In genomic region chr13:87677334-87678234, GRCh38 we compare ENCODE assay signal across 9 cellular contexts. TPM values are rescaled to one million over a fixed set of nuclear protein-coding genes. Genes with fewer than 3 reads are reported as not detected.
DNase-seq lines count a peak whose midpoint lies in the region; ATAC-seq lines count a peak whose summit lies in the region.
"Had no signal": no experiment of that assay in that cellular context is flagged by ENCODE, and none has a peak within 500 bp of the region (broad histone marks: within the 10 kb centered on the region; RNA-seq: fewer than 3 reads in every experiment).

No MANE protein-coding gene starts in this region.

- peaks cover 21% of the 10 kb centered on the region for H3K27me3 ChIP-seq in effector memory CD4-positive, alpha-beta T cell (replicated peaks; ENCODE audit: control insufficient read depth, insufficient read depth, low read length, poor library complexity, severe bottlenecking)
- H3K27me3 ChIP-seq: BLaER1 had no signal

- H3K9me3 Mint-ChIP-seq in naive thymus-derived CD8-positive, alpha-beta T cell = peaks cover 0 to 23% (median 0%) of the 10 kb centered on the region in 9 donors

- POLR2A ChIA-PET in naive thymus-derived CD8-positive, alpha-beta T cell (lab: Charles Lee) = no interaction called here

- H3K4me3 ChIP-seq in effector memory CD4-positive, alpha-beta T cell (ENCODE audit: insufficient read depth, low read depth, low read length, poor library complexity, severe bottlenecking) = peak overlapping the region; percentile 35
- H3K4me3 ChIP-seq: BLaER1 had no signal

- no peaks in the 10 kb centered on the region for H3K9me3 ChIP-seq in effector memory CD4-positive, alpha-beta T cell (ENCODE audit: control insufficient read depth, low read length)

- H3K27ac ChIP-seq in effector memory CD4-positive, alpha-beta T cell (ENCODE audit: insufficient read depth, low read length, poor library complexity, severe bottlenecking) = no peak overlapping the region
- H3K27ac ChIP-seq: BLaER1 had no signal

- H3K4me1 ChIP-seq in effector memory CD4-positive, alpha-beta T cell (ENCODE audit: control insufficient read depth, insufficient read depth, low read length, poor library complexity, severe bottlenecking) = peaks cover 4% of the 10 kb centered on the region
- H3K4me1 ChIP-seq: BLaER1 had no signal

- H3K27me3 Mint-ChIP-seq in naive thymus-derived CD8-positive, alpha-beta T cell = peaks cover 28 to 60% (median 43%) of the 10 kb centered on the region in 5 donors

- peaks cover 8 to 31% (median 29%) of the 10 kb centered on the region in 4 donors for H3K4me1 Mint-ChIP-seq in naive thymus-derived CD8-positive, alpha-beta T cell

- H3K36me3 ChIP-seq in effector memory CD4-positive, alpha-beta T cell (ENCODE audit: control insufficient read depth, insufficient read depth, low read length) = no peaks in the 10 kb centered on the region
- H3K36me3 ChIP-seq: BLaER1 had no signal

- peak overlapping the region in 1 of 10 donors; percentile 73 for H3K27ac Mint-ChIP-seq in naive thymus-derived CD8-positive, alpha-beta T cell

- peak; percentile 52 to 59 for ATAC-seq in naive thymus-derived CD8-positive, alpha-beta T cell
- no peak for ATAC-seq in GM21528 (IDR thresholded peaks at IDR 0.05; ENCODE audit: low FRiP score, unreplicated experiment)
- no peak for ATAC-seq in GM19324 (IDR thresholded peaks at IDR 0.05; ENCODE audit: low FRiP score, unreplicated experiment)

- DNase-seq in NCI-H187 (lab: John Stamatoyannopoulos, UW) = peak; percentile 52 to 75
- no peak for DNase-seq in NCI-H187 treated with DMSO at 0.1 percent for 48 hours (lab: John Stamatoyannopoulos, UW)
- peak; percentile 86 to 90 for DNase-seq in SHP77 (lab: John Stamatoyannopoulos, UW)
- peak in 1 of 3 donors; percentile 7 for DNase-seq in effector memory CD4-positive, alpha-beta T cell
- peak in 3 of 10 donors; percentile 17 to 34 (median 31) for DNase-seq in naive thymus-derived CD8-positive, alpha-beta T cell
- no peak for DNase-seq in NCI-H1436 treated with DMSO at 0.1 percent for 48 hours (lab: John Stamatoyannopoulos, UW)

- H3K36me3 Mint-ChIP-seq in naive thymus-derived CD8-positive, alpha-beta T cell = peaks cover 0 to 15% (median 7%) of the 10 kb centered on the region in 3 donors

- H3K4me3 Mint-ChIP-seq in naive thymus-derived CD8-positive, alpha-beta T cell = peak overlapping the region; percentile 71 to 86 (median 80)

RNA-seq across cellular contexts. Expression of gene SLITRK5, which starts 6.4 kb away (rescaled TPM):
- total RNA-seq in naive thymus-derived CD8-positive, alpha-beta T cell = not detected
- not detected for polyA plus RNA-seq in naive thymus-derived CD8-positive, alpha-beta T cell

Comparison
In these comparisons a context has a peak if more than half of its experiments do, and no peak if none do; other contexts are left out.
1. DNase-seq: peak in NCI-H187 (2 of 2) and SHP77 (2 of 2); none in NCI-H187 treated with DMSO at 0.1 percent for 48 hours (single experiment) and NCI-H1436 treated with DMSO at 0.1 percent for 48 hours (single experiment).
2. ATAC-seq: peak in naive thymus-derived CD8-positive, alpha-beta T cell (2 of 2); none in GM21528 (single experiment) and GM19324 (single experiment).